1 cellular context compared by ENCODE assay signal in the genomic region with DNA sequence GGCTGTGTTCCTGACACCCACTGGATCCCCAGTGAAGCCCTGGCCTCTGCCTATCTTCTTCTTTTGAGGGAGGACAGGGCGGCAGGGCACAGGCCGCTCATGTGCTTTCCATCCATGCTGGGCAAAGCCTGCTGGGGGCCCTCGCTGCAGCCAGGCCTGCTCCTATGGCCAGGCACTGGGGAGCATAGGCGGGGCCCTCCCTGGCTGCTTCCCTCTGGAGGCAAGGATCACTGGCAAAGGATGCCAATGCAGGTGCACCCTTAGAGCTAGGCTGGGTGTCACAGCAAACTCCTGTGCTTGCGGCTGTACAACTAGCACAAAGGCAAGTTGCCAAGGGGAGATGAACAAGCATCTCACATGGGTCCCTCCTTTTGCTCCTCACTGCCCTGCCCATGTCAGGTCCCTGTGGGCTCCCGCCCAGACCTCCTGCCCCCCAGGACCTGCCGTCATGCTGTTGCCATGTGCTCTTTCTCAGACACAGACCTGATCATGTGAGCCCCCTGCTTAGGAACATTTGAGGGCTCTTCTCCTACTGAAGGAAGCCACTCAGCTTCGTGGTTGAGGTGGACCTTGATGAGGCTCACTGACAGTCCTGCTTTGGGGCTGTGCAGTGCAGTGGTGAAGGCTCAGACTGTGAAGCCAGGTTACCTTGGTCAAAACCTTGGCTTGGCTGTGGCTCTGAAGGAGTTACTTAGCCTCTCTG.
TF ChIP-seq lines count a peak whose summit lies in the region.

No MANE protein-coding gene starts in this region.

TF ChIP-seq in IMR-90, 13 proteins besides CTCF, POLR2A, EP300 and RAD21:
- TF ChIP-seq CHD1 (IDR thresholded peaks at IDR 0.05; ENCODE audit: low read depth, low read length): no peak
- no peak for TF ChIP-seq MAFK (IDR thresholded peaks at IDR 0.05; ENCODE audit: low read depth, low read length)
- TF ChIP-seq RCOR1 (IDR thresholded peaks at IDR 0.05; ENCODE audit: insufficient replicate concordance, low read length): no peak
- TF ChIP-seq CEBPB (IDR thresholded peaks at IDR 0.05; ENCODE audit: low read depth, low read length): no peak
- TF ChIP-seq MAZ (IDR thresholded peaks at IDR 0.05; ENCODE audit: borderline replicate concordance, low read depth, low read length): no peak
- TF ChIP-seq MXI1 (IDR thresholded peaks at IDR 0.05; ENCODE audit: borderline replicate concordance, low read depth, low read length): no peak
- TF ChIP-seq NFE2L2 (IDR thresholded peaks at IDR 0.05; ENCODE audit: low read depth, low read length): no peak
- no peak for TF ChIP-seq USF2 (IDR thresholded peaks at IDR 0.05; ENCODE audit: low read depth, low read length)
- TF ChIP-seq SMC3 (IDR thresholded peaks at IDR 0.05; ENCODE audit: low read depth, low read length): no peak
- TF ChIP-seq ELK1 (IDR thresholded peaks at IDR 0.05; ENCODE audit: borderline replicate concordance, low read depth, low read length): no peak
- no peak for TF ChIP-seq BHLHE40 (IDR thresholded peaks at IDR 0.05; ENCODE audit: low read depth, low read length)
- no peak for TF ChIP-seq FOS (IDR thresholded peaks at IDR 0.05; ENCODE audit: low read depth, low read length)
- TF ChIP-seq RFX5 (IDR thresholded peaks at IDR 0.05; ENCODE audit: low read depth, low read length): no peak
